8 cellular contexts compared by ENCODE assay signal in the genomic region with DNA sequence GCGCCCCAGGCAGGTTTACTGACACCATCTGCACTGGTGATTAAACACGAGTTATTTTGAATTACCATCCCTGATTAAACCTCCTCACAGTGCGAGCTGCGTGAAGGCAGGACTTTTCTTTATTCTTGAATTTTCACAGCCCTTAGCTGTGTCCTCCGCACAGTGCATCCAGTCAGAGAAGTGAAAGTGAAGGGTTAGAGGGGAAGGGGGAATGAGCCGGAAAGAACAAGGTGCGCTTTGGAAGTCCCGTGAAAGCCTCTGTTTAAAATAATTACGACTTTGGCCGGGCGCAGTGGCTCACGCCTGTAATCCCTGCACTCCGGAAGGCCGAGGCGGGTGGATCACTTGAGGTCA. TPM values are rescaled to one million over a fixed set of nuclear protein-coding genes. Genes with fewer than 3 reads are reported as not detected.
DNase-seq lines count a peak whose midpoint lies in the region; ATAC-seq and TF ChIP-seq lines count a peak whose summit lies in the region.
"Not testable (repeated sequence)": the region's sequence is repeated elsewhere in the genome, so short reads cannot be mapped to it uniquely, and the experiment has no call there.

No MANE protein-coding gene starts in this region.

- H3K27me3 ChIP-seq in AG04450 (ENCODE audit: control insufficient read depth, insufficient read depth, low read length); OCI-LY1 (ENCODE audit: insufficient read depth, low read length); adrenal gland; right atrium auricular region; parathyroid adenoma (ENCODE audit: control insufficient read depth, insufficient read depth, low read length); subcutaneous abdominal adipose tissue (ENCODE audit: control insufficient read depth in 5 of 5, insufficient read depth in 4 of 5, low read length in 5 of 5): not testable (repeated sequence)

- ATAC-seq in memory B cell (ENCODE audit: low read depth), result not testable (repeated sequence)

- not testable (repeated sequence) for H3K9me3 Mint-ChIP-seq in memory B cell

- H3K9me2 ChIP-seq in OCI-LY1 (ENCODE audit: low read depth, low read length), result not testable (repeated sequence)

- not testable (repeated sequence) for H3K36me3 ChIP-seq in OCI-LY1 (ENCODE audit: insufficient read depth, low read length); adrenal gland (replicated peaks in 1 of 2); right atrium auricular region; parathyroid adenoma (ENCODE audit: control insufficient read depth, insufficient read depth, low read length); subcutaneous abdominal adipose tissue (ENCODE audit: control insufficient read depth in 5 of 5, insufficient read depth in 5 of 5, low read length in 5 of 5)

- TF ChIP-seq CTCF in AG04450 (IDR thresholded peaks at IDR 0.05; ENCODE audit: low read depth, low read length); OCI-LY1 (IDR thresholded peaks at IDR 0.05; ENCODE audit: low read length); adrenal gland (IDR thresholded peaks at IDR 0.05); epithelial cell of proximal tubule (conservative IDR thresholded peaks at IDR 0.05; ENCODE audit: low read depth, low read length); right atrium auricular region (IDR thresholded peaks at IDR 0.05); parathyroid adenoma (IDR thresholded peaks at IDR 0.05): not testable (repeated sequence)

- H3K79me2 ChIP-seq in OCI-LY1 (ENCODE audit: insufficient read depth, low read length); parathyroid adenoma: not testable (repeated sequence)

- intact Hi-C loops in adrenal gland (cut with DNase I), result not testable (repeated sequence)

- peak overlapping the region; percentile 47 for H3K4me3 Mint-ChIP-seq in memory B cell

- WGBS in adrenal gland, 4 donors, result 0 to 22% (median 0%) methylated on average over 2 to 4 of the region's 15 CpGs; no CpG with 5 or more reads in 1 of the 4 donors

- not testable (repeated sequence) for H3K36me3 Mint-ChIP-seq in memory B cell

- not testable (repeated sequence) for H2AFZ ChIP-seq in OCI-LY1 (ENCODE audit: low read length)
- H2AFZ ChIP-seq in parathyroid adenoma, result peak overlapping the region; percentile 83

- 0 out of 2 replicates have a peak overlapping the region, but pooled peaks have one; percentile 23 for H3K4me2 ChIP-seq in OCI-LY1 (ENCODE audit: low read length)
- not testable (repeated sequence) for H3K4me2 ChIP-seq in parathyroid adenoma (ENCODE audit: low read length)

- not testable (repeated sequence) for H3K4me1 Mint-ChIP-seq in memory B cell

- H3K9me3 ChIP-seq in AG04450 (ENCODE audit: control insufficient read depth, insufficient read depth, low read length); OCI-LY1 (ENCODE audit: low read length); adrenal gland (replicated peaks in 1 of 3); right atrium auricular region; parathyroid adenoma (ENCODE audit: control insufficient read depth, low read length); subcutaneous abdominal adipose tissue (ENCODE audit: control insufficient read depth in 5 of 5, low read length in 5 of 5): not testable (repeated sequence)

- H3K4me1 ChIP-seq in OCI-LY1 (ENCODE audit: insufficient read depth, low read length, severe bottlenecking) (peaks cover 11% of the 10 kb centered on the region), adrenal gland (replicated peaks in 1 of 2) (peaks cover 0 to 17% of the 10 kb centered on the region in 2 donors), right atrium auricular region (peaks cover 0 to 14% of the 10 kb centered on the region in 2 donors), subcutaneous abdominal adipose tissue (ENCODE audit: control insufficient read depth in 5 of 5, insufficient read depth in 5 of 5, low read length in 5 of 5) (peaks cover 3 to 21% (median 15%) of the 10 kb centered on the region in 5 donors)
- H3K4me1 ChIP-seq in parathyroid adenoma, result not testable (repeated sequence)

- not testable (repeated sequence) for H3K27ac Mint-ChIP-seq in memory B cell

- CTCF ChIA-PET in AG04450 (lab: Charles Lee), result not testable (repeated sequence)

- DNase-seq in AG04450 (ENCODE audit: low read depth, low spot score); adrenal gland; epithelial cell of proximal tubule (ENCODE audit: low read depth); right atrium auricular region (ENCODE audit: low spot score); memory B cell (ENCODE audit: low spot score in 2 of 2): not testable (repeated sequence)

- H3F3A ChIP-seq in OCI-LY1 (ENCODE audit: insufficient read depth, low read length), result not testable (repeated sequence)

- POLR2A ChIA-PET in AG04450 (lab: Yijun Ruan, JAX), result not testable (repeated sequence)

- not testable (repeated sequence) for H3K27me3 Mint-ChIP-seq in memory B cell

- H3K4me3 ChIP-seq in AG04450 (ENCODE audit: low read depth, low read length); OCI-LY1 (ENCODE audit: low read depth, low read length, poor library complexity, severe bottlenecking); parathyroid adenoma (ENCODE audit: low read depth, low read length): not testable (repeated sequence)
- peak overlapping the region in 2 of 4 donors; percentile 37 to 55 for H3K4me3 ChIP-seq in adrenal gland
- peak overlapping the region; percentile 33 for H3K4me3 ChIP-seq in epithelial cell of proximal tubule (ENCODE audit: low read depth, low read length)
- H3K4me3 ChIP-seq in right atrium auricular region, result peak overlapping the region; percentile 23 to 46
- H3K4me3 ChIP-seq in subcutaneous abdominal adipose tissue (ENCODE audit: low read depth in 1 of 5, low read length in 5 of 5), result peak overlapping the region in 4 of 5 donors; percentile 26 to 57 (median 40)

- not testable (repeated sequence) for TF ChIP-seq POLR2A in adrenal gland (IDR thresholded peaks at IDR 0.05)

- H3K27ac ChIP-seq in AG04450 (ENCODE audit: low read depth, low read length) (peak overlapping the region; percentile 84), adrenal gland (peak overlapping the region; percentile 44 to 90 (median 71)), right atrium auricular region (peak overlapping the region; percentile 58 to 64), parathyroid adenoma (peak overlapping the region; percentile 11), subcutaneous abdominal adipose tissue (ENCODE audit: low read depth, low read length) (peak overlapping the region; percentile 47)
- not testable (repeated sequence) for H3K27ac ChIP-seq in OCI-LY1 (ENCODE audit: low read depth, low read length, poor library complexity, severe bottlenecking)

- not testable (repeated sequence) for H3K9ac ChIP-seq in OCI-LY1 (ENCODE audit: low read length); parathyroid adenoma; subcutaneous abdominal adipose tissue (ENCODE audit: low read length in 5 of 5)

- H4K20me1 ChIP-seq in OCI-LY1 (ENCODE audit: insufficient read depth, low read length), result not testable (repeated sequence)

RNA-seq across cellular contexts. Expression of gene SEC22B, which starts 4.0 kb away (rescaled TPM):
- polyA plus RNA-seq in AG04450 (2011; rRNA removed) (60.0 and 73.9 TPM in 2 replicates), adrenal gland (10 to 100 TPM; 18.0 to 59.8 (median 25.7) TPM)
- polyA minus RNA-seq in AG04450 (2011; rRNA and poly(A)+ RNA removed), result 47.4 and 71.4 TPM in 2 replicates
- total RNA-seq in adrenal gland (10 to 100 TPM; 22.5 to 44.8 (median 31.8) TPM), epithelial cell of proximal tubule (17.7 and 19.8 TPM in 2 replicates), right atrium auricular region (10 to 100 TPM; 11.9 to 16.8 TPM)
